ENCODE assay signal across 1 cellular context in genomic region chr9:109134167-109134578, GRCh38.
TF ChIP-seq lines count a peak whose summit lies in the region.

No MANE protein-coding gene starts in this region.

TF ChIP-seq in K562, 482 proteins besides CTCF, POLR2A, EP300 and RAD21 (continued from another document and continues in another):
- TF ChIP-seq ZNF584 (CRISPR knock-in tag; IDR thresholded peaks at IDR 0.05; ENCODE audit: low read depth) (no peak), MBD1 (CRISPR knock-in tag; IDR thresholded peaks at IDR 0.05) (no peak), L3MBTL2 (IDR thresholded peaks at IDR 0.05) (0 out of 2 replicates have a peak, but pooled peaks have one; percentile 18), NONO (IDR thresholded peaks at IDR 0.05; ENCODE audit: low read depth in 2 of 2, low read length in 1 of 2) (no peak), HES1 (IDR thresholded peaks at IDR 0.05; ENCODE audit: low read depth) (no peak), E2F5 (CRISPR knock-in tag; IDR thresholded peaks at IDR 0.05) (no peak), ZNF143 (CRISPR knock-in tag; IDR thresholded peaks at IDR 0.05) (no peak), ZNF764 (CRISPR knock-in tag; IDR thresholded peaks at IDR 0.05; ENCODE audit: low read depth) (no peak), IRF9 (tag; IDR thresholded peaks at IDR 0.05) (no peak), KDM5B (IDR thresholded peaks at IDR 0.05; ENCODE audit: insufficient replicate concordance, low read depth, low read length) (no peak), ZEB2 (IDR thresholded peaks at IDR 0.05) (peak; percentile 63), MEF2A (IDR thresholded peaks at IDR 0.05; ENCODE audit: control insufficient read depth, low read depth, low read length) (no peak), ZNF41 (CRISPR knock-in tag; conservative IDR thresholded peaks at IDR 0.05) (no peak), ZNF586 (CRISPR knock-in tag; conservative IDR thresholded peaks at IDR 0.05) (no peak), MAFF (IDR thresholded peaks at IDR 0.05; ENCODE audit: low read length) (peak; percentile 47; the same call in 1 of the 2 replicates), ARHGAP35 (IDR thresholded peaks at IDR 0.05; ENCODE audit: partially characterized antibody) (no peak), SRSF7 (optimal IDR thresholded peaks at IDR 0.05; ENCODE audit: low read depth, low read length) (no peak), MNT (conservative IDR thresholded peaks at IDR 0.05) (peak in 1 of 2 experiments; percentile 55; a peak in 1 of 4 replicates), HDAC1 (IDR thresholded peaks at IDR 0.05) (peak in 1 of 2 experiments; percentile 72; a peak in 1 of 4 replicates), MED1 (CRISPR knock-in tag; IDR thresholded peaks at IDR 0.05; ENCODE audit: borderline replicate concordance) (no peak), TARDBP (IDR thresholded peaks at IDR 0.05) (no peak), ZNF589 (CRISPR knock-in tag; IDR thresholded peaks at IDR 0.05; ENCODE audit: low read depth) (0 out of 2 replicates have a peak, but pooled peaks have one; percentile 45), C11orf30 (IDR thresholded peaks at IDR 0.05; ENCODE audit: low read depth) (peak; percentile 48; the same call in 1 of the 2 replicates), MITF (IDR thresholded peaks at IDR 0.05) (no peak), NFIX (CRISPR knock-in tag; IDR thresholded peaks at IDR 0.05; ENCODE audit: low read depth) (no peak), ZNF165 (CRISPR knock-in tag; IDR thresholded peaks at IDR 0.05; ENCODE audit: borderline replicate concordance) (no peak), ID3 (CRISPR knock-in tag; IDR thresholded peaks at IDR 0.05) (no peak), ID3 (tag; IDR thresholded peaks at IDR 0.05) (no peak), JUN (IDR thresholded peaks at IDR 0.05; ENCODE audit: borderline replicate concordance, low read depth, low read length) (peak; percentile 86), JUN (CRISPR knock-in tag; IDR thresholded peaks at IDR 0.05; ENCODE audit: borderline replicate concordance) (no peak), HCFC1 (IDR thresholded peaks at IDR 0.05; ENCODE audit: low read depth, low read length) (no peak), JUND (IDR thresholded peaks at IDR 0.05; ENCODE audit: borderline replicate concordance, low read depth, low read length) (peak; percentile 97), JUND (tag; IDR thresholded peaks at IDR 0.05; ENCODE audit: borderline replicate concordance, low read depth, low read length) (peak; percentile 95; the same call in 2 of the 3 replicates), ZNF507 (tag; conservative IDR thresholded peaks at IDR 0.05) (no peak), KLF13 (tag; IDR thresholded peaks at IDR 0.05; ENCODE audit: borderline replicate concordance, low read depth) (no peak), NFXL1 (CRISPR knock-in tag; IDR thresholded peaks at IDR 0.05) (no peak), SMAD4 (CRISPR knock-in tag; conservative IDR thresholded peaks at IDR 0.05) (no peak), RFX7 (CRISPR knock-in tag; IDR thresholded peaks at IDR 0.05) (no peak), BCOR (IDR thresholded peaks at IDR 0.05) (peak; percentile 41; the same call in 1 of the 2 replicates), NCOR1 (IDR thresholded peaks at IDR 0.05) (peak; percentile 92), SMARCA4 (IDR thresholded peaks at IDR 0.05) (peak; percentile 99), RBM39 (optimal IDR thresholded peaks at IDR 0.05; ENCODE audit: low read depth, low read length) (no peak), AFF4 (CRISPR knock-in tag; IDR thresholded peaks at IDR 0.05) (no peak), PATZ1 (CRISPR knock-in tag; IDR thresholded peaks at IDR 0.05; ENCODE audit: borderline replicate concordance) (no peak), CEBPG (CRISPR knock-in tag; IDR thresholded peaks at IDR 0.05) (no peak), CEBPG (tag; conservative IDR thresholded peaks at IDR 0.05 in 1 of 2, IDR thresholded peaks at IDR 0.05 in 1 of 2) (no peak), HDAC3 (IDR thresholded peaks at IDR 0.05; ENCODE audit: borderline replicate concordance, partially characterized antibody) (peak; percentile 72), CC2D1A (IDR thresholded peaks at IDR 0.05) (peak; percentile 79; the same call in 1 of the 2 replicates), PYGO2 (tag; IDR thresholded peaks at IDR 0.05) (no peak), TCF3 (CRISPR knock-in tag; IDR thresholded peaks at IDR 0.05) (peak; percentile 93), SMARCC2 (IDR thresholded peaks at IDR 0.05; ENCODE audit: low read depth) (peak; percentile 96), SP2 (IDR thresholded peaks at IDR 0.05; ENCODE audit: extremely low read depth, low read depth, low read length, poor library complexity, severe bottlenecking) (no peak), ADNP (tag; IDR thresholded peaks at IDR 0.05) (0 out of 2 replicates have a peak, but pooled peaks have one; percentile 41), LCOR (CRISPR knock-in tag; IDR thresholded peaks at IDR 0.05) (0 out of 2 replicates have a peak, but pooled peaks have one; percentile 46), IFI16 (CRISPR knock-in tag; IDR thresholded peaks at IDR 0.05) (no peak), THRAP3 (IDR thresholded peaks at IDR 0.05; ENCODE audit: borderline replicate concordance) (no peak), RUNX1 (IDR thresholded peaks at IDR 0.05; ENCODE audit: low read depth) (no peak), CBFA2T3 (IDR thresholded peaks at IDR 0.05) (peak; percentile 97), EWSR1 (IDR thresholded peaks at IDR 0.05; ENCODE audit: borderline replicate concordance, low read depth, partially characterized antibody) (no peak), NBN (IDR thresholded peaks at IDR 0.05; ENCODE audit: low read depth) (peak; percentile 50; the same call in 1 of the 2 replicates), ASH1L (IDR thresholded peaks at IDR 0.05; ENCODE audit: borderline replicate concordance, low read depth, partially characterized antibody) (peak; percentile 15), FIP1L1 (IDR thresholded peaks at IDR 0.05; ENCODE audit: low read depth, low read length, poor library complexity, severe bottlenecking) (no peak), NR4A1 (CRISPR knock-in tag; IDR thresholded peaks at IDR 0.05) (no peak), NR4A1 (tag; IDR thresholded peaks at IDR 0.05) (peak; percentile 81)
